In the genomic region with DNA sequence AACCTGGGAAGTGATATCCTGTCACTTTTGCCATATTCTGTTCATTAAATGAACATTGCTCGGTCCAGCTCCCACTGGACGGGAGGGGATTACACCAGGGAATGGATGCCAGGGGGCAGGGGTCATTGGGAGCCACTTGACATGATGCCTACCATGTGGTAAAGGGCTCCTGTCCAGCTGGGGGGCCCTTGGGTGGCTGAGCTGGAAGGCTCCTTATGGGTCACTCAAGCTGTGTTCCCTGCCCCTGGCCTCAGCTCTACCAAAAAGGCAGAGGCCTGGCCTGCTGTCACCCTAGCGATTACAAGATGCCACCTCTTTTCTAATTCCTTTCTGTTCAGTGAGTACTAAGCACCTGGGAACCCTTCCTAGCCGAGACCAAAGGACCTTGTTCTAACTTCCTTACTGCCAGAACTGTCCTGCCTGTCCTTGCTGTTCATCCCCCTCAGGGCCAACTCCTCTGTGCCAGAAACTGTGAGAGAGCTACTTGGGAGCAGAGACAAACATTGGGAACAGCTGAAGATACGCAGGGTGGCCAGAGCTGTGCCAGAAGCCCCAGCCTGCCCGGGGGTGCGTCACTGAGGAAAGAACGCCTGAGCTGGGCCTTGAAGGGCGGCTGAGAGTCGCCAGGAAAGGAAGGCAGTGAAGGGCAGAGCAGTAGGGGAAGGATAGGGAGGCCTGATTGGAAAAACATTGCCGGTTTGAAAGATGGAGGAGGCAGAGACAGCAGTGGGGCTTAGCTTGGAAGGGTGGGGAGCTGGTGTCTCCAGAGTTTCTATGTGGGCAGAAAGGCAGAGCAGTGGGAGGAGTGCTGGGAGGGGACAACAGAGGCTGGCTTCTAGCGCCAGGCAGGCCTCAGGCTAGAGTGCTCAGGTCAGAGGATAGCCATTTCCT, we compare ENCODE assay signal across 1 cellular context.
TF ChIP-seq lines count a peak whose summit lies in the region.

No MANE protein-coding gene starts in this region.

TF ChIP-seq in H1, 55 proteins besides CTCF, POLR2A, EP300 and RAD21:
- no peak for TF ChIP-seq CTBP2 (IDR thresholded peaks at IDR 0.05; ENCODE audit: borderline replicate concordance, insufficient read depth, insufficient read length, low read length)
- no peak for TF ChIP-seq BRCA1 (IDR thresholded peaks at IDR 0.05; ENCODE audit: low read depth, low read length)
- no peak for TF ChIP-seq POLR2AphosphoS5 (IDR thresholded peaks at IDR 0.05; ENCODE audit: low read depth, low read length)
- TF ChIP-seq EGR1 (IDR thresholded peaks at IDR 0.05; ENCODE audit: borderline replicate concordance, low read depth, low read length) = no peak
- no peak for TF ChIP-seq RXRA (IDR thresholded peaks at IDR 0.05; ENCODE audit: insufficient read depth, low read depth, low read length)
- TF ChIP-seq SP1 (IDR thresholded peaks at IDR 0.05; ENCODE audit: low read depth, low read length) = no peak
- TF ChIP-seq SP2 (IDR thresholded peaks at IDR 0.05; ENCODE audit: low read length) = no peak
- TF ChIP-seq PHF8 (conservative IDR thresholded peaks at IDR 0.05; ENCODE audit: low read depth, low read length) = no peak
- TF ChIP-seq GTF2F1 (IDR thresholded peaks at IDR 0.05; ENCODE audit: borderline replicate concordance, low read depth, low read length) = no peak
